Comparison of ENCODE assay signal across 8 cellular contexts in genomic region chr3:126358038-126358815, GRCh38.
DNase-seq lines count a peak whose midpoint lies in the region; ATAC-seq and TF ChIP-seq lines count a peak whose summit lies in the region.

No MANE protein-coding gene starts in this region.

- no peak for ATAC-seq in HG03095 (IDR thresholded peaks at IDR 0.05; ENCODE audit: unreplicated experiment)
- ATAC-seq in HG02571 (IDR thresholded peaks at IDR 0.05; ENCODE audit: unreplicated experiment): no peak

- peaks cover 0 to 7% of the 10 kb centered on the region in 2 donors for H3K9me3 ChIP-seq in muscle layer of duodenum (ENCODE audit: control insufficient read depth in 1 of 2, low read length in 2 of 2)

- peaks cover 5 to 14% of the 10 kb centered on the region in 2 donors for H3K4me1 ChIP-seq in muscle layer of duodenum (ENCODE audit: control insufficient read depth in 1 of 2, insufficient read depth in 2 of 2, low read length in 2 of 2)

- H3K4me3 ChIP-seq in choroid plexus epithelial cell (ENCODE audit: low read depth, low read length): peak overlapping the region; percentile 62
- peak overlapping the region; percentile 57 to 61 for H3K4me3 ChIP-seq in muscle layer of duodenum (ENCODE audit: low read depth in 1 of 2, low read length in 2 of 2)

- no peak overlapping the region for H3K27ac ChIP-seq in muscle layer of duodenum (ENCODE audit: low read length)

- no peak for TF ChIP-seq CTCF in choroid plexus epithelial cell (conservative IDR thresholded peaks at IDR 0.05; ENCODE audit: low read depth, low read length)

- DNase-seq in DMS 273 treated with DMSO at 0.1 percent for 48 hours (lab: John Stamatoyannopoulos, UW): peak; percentile 56
- DNase-seq in NCI-H2196 treated with DMSO at 0.1 percent for 48 hours (lab: John Stamatoyannopoulos, UW; ENCODE audit: unreplicated experiment): peak; percentile 78
- DNase-seq in choroid plexus epithelial cell (ENCODE audit: low read depth): peak; percentile 85
- no peak for DNase-seq in SKM-1 (lab: John Stamatoyannopoulos, UW; ENCODE audit: unreplicated experiment)
- DNase-seq in SKM-1 treated with dmso at 0.1 percent for 144 hours (lab: John Stamatoyannopoulos, UW; ENCODE audit: unreplicated experiment): no peak

- H3K36me3 ChIP-seq in muscle layer of duodenum (ENCODE audit: control insufficient read depth in 1 of 2, insufficient read depth in 2 of 2, low read length in 2 of 2): no peaks in the 10 kb centered on the region

- no peaks in the 10 kb centered on the region for H3K27me3 ChIP-seq in muscle layer of duodenum (ENCODE audit: low read depth, low read length)

Comparison
In these comparisons a context has a peak if more than half of its experiments do, and no peak if none do; other contexts are left out.
1. DNase-seq: peak in DMS 273 treated with DMSO at 0.1 percent for 48 hours (single experiment), NCI-H2196 treated with DMSO at 0.1 percent for 48 hours (single experiment) and choroid plexus epithelial cell (single experiment); none in SKM-1 (single experiment) and SKM-1 treated with dmso at 0.1 percent for 144 hours (single experiment).